ENCODE assay signal across 19 cellular contexts in genomic region chr15:32887090-32887489, GRCh38.
"Had no signal": no experiment of that assay in that cellular context is flagged by ENCODE, and none has a peak within 500 bp of the region (broad histone marks: within the 10 kb centered on the region; RNA-seq: fewer than 3 reads in every experiment).

No MANE protein-coding gene starts in this region.

- H3K4me1 ChIP-seq: prostate gland had no signal

- ATAC-seq: activated naive CD8-positive, alpha-beta T cell treated with anti-CD3 and anti-CD28 coated beads, Interleukin-2, amount 50 U/mL, for 24 hours; left ventricle myocardium superior; right cardiac atrium had no signal

- H3K9me3 Mint-ChIP-seq: activated naive CD4-positive, alpha-beta T cell treated with anti-CD3 and anti-CD28 coated beads for 36 hours; activated naive CD8-positive, alpha-beta T cell treated with anti-CD3 and anti-CD28 coated beads, Interleukin-2, amount 50 U/mL, for 24 hours; activated T-helper 2 cell treated with anti-CD3 and anti-CD28 coated beads, Interferon-gamma antibody, Interleukin-2, Interleukin-4, amounts not matched to agents 10 μg/mL and 5 μg/mL and 100 μg/mL, durations not matched to agents 14 hours and 24 hours and 36 hours; endodermal cell; nephron had no signal

- H3K27ac Mint-ChIP-seq: activated naive CD4-positive, alpha-beta T cell treated with anti-CD3 and anti-CD28 coated beads for 36 hours; activated naive CD8-positive, alpha-beta T cell treated with anti-CD3 and anti-CD28 coated beads, Interleukin-2, amount 50 U/mL, for 24 hours; activated T-helper 2 cell treated with anti-CD3 and anti-CD28 coated beads, Interferon-gamma antibody, Interleukin-2, Interleukin-4, amounts not matched to agents 10 μg/mL and 5 μg/mL and 100 μg/mL, durations not matched to agents 14 hours and 24 hours and 36 hours; endodermal cell; nephron had no signal

- H3K4me3 ChIP-seq: dorsolateral prefrontal cortex, prostate gland had no signal

- H3K4me3 Mint-ChIP-seq: activated naive CD4-positive, alpha-beta T cell treated with anti-CD3 and anti-CD28 coated beads for 36 hours; activated naive CD8-positive, alpha-beta T cell treated with anti-CD3 and anti-CD28 coated beads, Interleukin-2, amount 50 U/mL, for 24 hours; endodermal cell; nephron had no signal

- H3K27me3 ChIP-seq: dorsolateral prefrontal cortex had no signal

- H3K36me3 ChIP-seq: prostate gland had no signal

- H3K4me1 Mint-ChIP-seq: activated naive CD8-positive, alpha-beta T cell treated with anti-CD3 and anti-CD28 coated beads, Interleukin-2, amount 50 U/mL, for 24 hours had no signal

- H3K9me3 ChIP-seq: prostate gland had no signal

- DNase-seq: activated CD4-positive, alpha-beta T cell treated with anti-CD3 and anti-CD28 coated beads, Interleukin-2, amount 50 U/mL, for 4 hours; activated CD4-positive, CD25-positive, alpha-beta regulatory T cell treated with anti-CD3 and anti-CD28 coated beads, Interleukin-2, amount 50 U/mL, for 72 hours; activated naive CD4-positive, alpha-beta T cell treated with anti-CD3 and anti-CD28 coated beads for 36 hours; activated naive CD8-positive, alpha-beta T cell treated with anti-CD3 and anti-CD28 coated beads, Interleukin-2, amount 50 U/mL, for 24 hours; aorta; dorsolateral prefrontal cortex; endodermal cell; hippocampal formation; kidney; left ventricle myocardium superior; mesendoderm; right cardiac atrium; small intestine; stimulated activated CD4-positive, alpha-beta T cell treated with anti-CD3 and anti-CD28 coated beads, Interleukin-4, amount 100 ng/mL, for 4 hours; stimulated activated CD8-positive, alpha-beta memory T cell treated with anti-CD3 and anti-CD28 coated beads, Interleukin-4, amount 100 ng/mL, for 48 hours; stimulated activated naive CD4-positive, alpha-beta T cell treated with Interleukin-2 at 50 U/mL for 16 hours had no signal

- H3K27ac ChIP-seq: prostate gland had no signal

- H3K27me3 Mint-ChIP-seq: activated naive CD8-positive, alpha-beta T cell treated with anti-CD3 and anti-CD28 coated beads, Interleukin-2, amount 50 U/mL, for 24 hours had no signal
